15 cellular contexts compared by ENCODE assay signal in genomic region chr7:56091591-56091990, GRCh38. TPM values are rescaled to one million over a fixed set of nuclear protein-coding genes. Genes with fewer than 3 reads are reported as not detected.
A peak's percentile ranks its signal among the peaks of the same experiment; 100 is the strongest.
DNase-seq lines count a peak whose midpoint lies in the region; ATAC-seq and TF ChIP-seq lines count a peak whose summit lies in the region.
"Had no signal": no experiment of that assay in that cellular context is flagged by ENCODE, and none has a peak within 500 bp of the region (broad histone marks: within the 10 kb centered on the region; RNA-seq: fewer than 3 reads in every experiment).

No MANE protein-coding gene starts in this region.

- no peaks in the 10 kb centered on the region; a peak in 1 of 3 replicates for H3K36me3 ChIP-seq in HEK293 (ENCODE audit: control insufficient read depth in 2 of 2, insufficient read depth in 1 of 2, low read length in 2 of 2)

- DNase-seq in astrocyte of the hippocampus (ENCODE audit: low read depth, low spot score) (peak; percentile 76), hypothalamus (lab: John Stamatoyannopoulos, UW) (peak in 43 of 51 donors; percentile 9 to 88 (median 60)), A172 (ENCODE audit: low spot score) (no peak), NK-92 (lab: John Stamatoyannopoulos, UW; ENCODE audit: unreplicated experiment) (no peak), RKO (ENCODE audit: low spot score) (no peak)
- DNase-seq: CD8-positive, alpha-beta memory T cell; effector memory CD4-positive, alpha-beta T cell; IMR-90; NCI-H2029; OCI-M1; T-helper 9 cell had no signal

- no peaks in the 10 kb centered on the region for H3K9me3 ChIP-seq in HEK293 (ENCODE audit: control insufficient read depth, insufficient read depth, low read depth, low read length)

- CTCF ChIA-PET in HEK293 (lab: Yijun Ruan, JAX), result interaction anchor here (0.6 to 1.5 kb wide), 2 partner anchors 135 to 450 kb away, joined by 3 read pairs; no protein-coding TSS in a partner anchor

- H3K4me1 ChIP-seq in HEK293 (ENCODE audit: control insufficient read depth, insufficient read depth, low read length), result no peaks in the 10 kb centered on the region

- POLR2A ChIA-PET in HEK293 (lab: Yijun Ruan, JAX), result no interaction called here

- H3K4me3 ChIP-seq in HEK293 (ENCODE audit: low read depth, low read length) (no peak overlapping the region), skin epidermis (no peak overlapping the region)

- TF ChIP-seq CTCF in HEK293 (tag by site-specific recombination; IDR thresholded peaks at IDR 0.05), result no peak

- H3K27ac ChIP-seq in HEK293 (ENCODE audit: extremely low read depth, low read depth, low read length) (no peak overlapping the region), skin epidermis (peak overlapping the region in 14 of 21 experiments; percentile 12 to 84 (median 68))

- ATAC-seq in HG02885 (IDR thresholded peaks at IDR 0.05; ENCODE audit: poor library complexity, unreplicated experiment), result no peak

TF ChIP-seq in HEK293, 187 proteins besides CTCF, POLR2A, EP300 and RAD21:
- TF ChIP-seq ZNF274 (IDR thresholded peaks at IDR 0.05; ENCODE audit: low read length), result no peak
- no peak for TF ChIP-seq ZNF274 (tag by site-specific recombination; IDR thresholded peaks at IDR 0.05; ENCODE audit: borderline replicate concordance)
- TF ChIP-seq ZBTB17 (tag by site-specific recombination; IDR thresholded peaks at IDR 0.05), result 0 out of 2 replicates have a peak, but pooled peaks have one; percentile 7
- peak; percentile 46; the same call in 1 of the 2 replicates for TF ChIP-seq ZNF341 (tag by site-specific recombination; IDR thresholded peaks at IDR 0.05; ENCODE audit: low read depth)

RNA-seq across cellular contexts. Expression of gene PHKG1, which starts 1.2 kb away (rescaled TPM):
- 0.28 TPM in 1 of 2 replicates, not detected in the other for total RNA-seq in A172 (2014; rRNA removed; shearing (Covaris generic))

RNA-seq across cellular contexts. Expression of gene CHCHD2, which starts 14.7 kb away (rescaled TPM):
- 849 and 881 TPM in 2 replicates for total RNA-seq in A172 (2014; rRNA removed; shearing (Covaris generic))

RNA-seq across cellular contexts. Expression of gene NUPR2, which starts 24.6 kb away (rescaled TPM):
- not detected in 2 replicates for total RNA-seq in A172 (2014; rRNA removed; shearing (Covaris generic))
- total RNA-seq: CD8-positive, alpha-beta memory T cell; IMR-90; mesothelial cell of epicardium had no signal

RNA-seq across cellular contexts. Expression of gene SUMF2, which starts 27.5 kb away (rescaled TPM):
- 112 and 128 TPM in 2 replicates for total RNA-seq in A172 (2014; rRNA removed; shearing (Covaris generic))

RNA-seq across cellular contexts. Expression of gene CCT6A, which starts 40.0 kb away (rescaled TPM):
- total RNA-seq in A172 (2014; rRNA removed; shearing (Covaris generic)), result 538 and 632 TPM in 2 replicates

Comparison
In these comparisons a context has a peak if more than half of its experiments do, and no peak if none do; other contexts are left out.
1. DNase-seq: peak in astrocyte of the hippocampus (single experiment) and hypothalamus (43 of 51); none in A172 (single experiment), NK-92 (single experiment) and RKO (single experiment).